8 cellular contexts compared by ENCODE assay signal in genomic region chr14:31456841-31457664, GRCh38. TPM values are rescaled to one million over a fixed set of nuclear protein-coding genes. Genes with fewer than 3 reads are reported as not detected.
A peak's percentile ranks its signal among the peaks of the same experiment; 100 is the strongest.
DNase-seq lines count a peak whose midpoint lies in the region; ATAC-seq and TF ChIP-seq lines count a peak whose summit lies in the region.

Gene DTD2, minus strand, starts transcription at chr14:31457506. Its CDS starts 113 bp downstream, at chr14:31457393.

- H3K4me1 ChIP-seq in liver (ENCODE audit: control insufficient read depth in 4 of 4, insufficient read depth in 4 of 4, low read length in 3 of 4), result peaks cover 0 to 12% (median 7%) of the 10 kb centered on the region in 4 donors

- DNase-seq in CD14-positive monocyte (ENCODE audit: low spot score), result peak; percentile 86
- peak; percentile 77 for DNase-seq in NCI-H748 treated with DMSO at 0.1 percent for 48 hours (lab: John Stamatoyannopoulos, UW)
- peak; percentile 90 to 93 for DNase-seq in activated CD4-positive, alpha-beta T cell treated with anti-CD3 and anti-CD28 coated beads, Interleukin-2, amount 50 U/mL, for 48 hours
- DNase-seq in dermis blood vessel endothelial cell, result peak; percentile 96
- peak; percentile 91 for DNase-seq in stimulated activated CD4-positive, alpha-beta T cell treated with anti-CD3 and anti-CD28 coated beads, Interleukin-4, amount 100 ng/mL, for 24 hours

- 1% methylated on average over 70 of the region's 70 CpGs for WGBS in liver

- H3K27me3 Mint-ChIP-seq in CD14-positive monocyte (ENCODE audit: low read depth in 3 of 3), result peaks cover 2 to 3% (median 2%) of the 10 kb centered on the region in 3 donors

- peaks cover 0 to 5% (median 0%) of the 10 kb centered on the region in 7 donors for H3K9me3 Mint-ChIP-seq in CD14-positive monocyte

- intact Hi-C loops in CD14-positive monocyte (cut with micrococcal nuclease), result no loop called here

- H3K4me3 ChIP-seq in liver (ENCODE audit: low read depth in 1 of 3, low read length in 3 of 3), result peak within 1 kb of the TSS; percentile 79 to 91 (median 90)

- H3K36me3 ChIP-seq in liver (ENCODE audit: control insufficient read depth in 4 of 4, insufficient read depth in 3 of 4, low read depth in 1 of 4, low read length in 3 of 4), result peaks cover 2 to 5% (median 3%) of the 10 kb centered on the region in 4 donors

- peak within 1 kb of the TSS; percentile 96 to 98 for H3K4me3 Mint-ChIP-seq in CD14-positive monocyte

- peak within 1 kb of the TSS; percentile 90 to 96 (median 94) for H3K27ac Mint-ChIP-seq in CD14-positive monocyte

- H3K27ac ChIP-seq in liver (ENCODE audit: low read depth in 1 of 2, low read length in 2 of 2), result peak within 1 kb of the TSS; percentile 80 to 96

- TF ChIP-seq CTCF in CD14-positive monocyte (IDR thresholded peaks at IDR 0.05) (no peak), liver (IDR thresholded peaks at IDR 0.05; ENCODE audit: low read depth, low read length, missing input control) (no peak)

- H3K9me3 ChIP-seq in liver (ENCODE audit: control insufficient read depth in 4 of 4, low read length in 3 of 4), result no peaks in the 10 kb centered on the region

- peaks cover 28% of the 10 kb centered on the region for H3K4me1 Mint-ChIP-seq in CD14-positive monocyte

- H3K36me3 Mint-ChIP-seq in CD14-positive monocyte, result peaks cover 7 to 10% of the 10 kb centered on the region in 2 donors

- TF ChIP-seq RAD21 in liver (IDR thresholded peaks at IDR 0.05), result peak in 1 of 2 donors; percentile 30

- H3K9ac ChIP-seq in liver (ENCODE audit: low read depth in 1 of 2, low read length in 2 of 2), result peak within 1 kb of the TSS; percentile 83 to 93

- H3K27me3 ChIP-seq in liver (ENCODE audit: control insufficient read depth in 4 of 4, insufficient read depth in 4 of 4, low read length in 3 of 4), result no peaks in the 10 kb centered on the region

- ATAC-seq in GM19395 (IDR thresholded peaks at IDR 0.05; ENCODE audit: unreplicated experiment) (peak; percentile 98), HG03565 (IDR thresholded peaks at IDR 0.05; ENCODE audit: unreplicated experiment) (peak; percentile 96)

TF ChIP-seq in liver, 16 proteins besides CTCF, POLR2A, EP300 and RAD21:
- TF ChIP-seq FOXA1 (IDR thresholded peaks at IDR 0.05), result no peak
- TF ChIP-seq ATF3 (IDR thresholded peaks at IDR 0.05), result no peak
- TF ChIP-seq FOXA2 (IDR thresholded peaks at IDR 0.05), result no peak
- TF ChIP-seq YY1 (IDR thresholded peaks at IDR 0.05), result peak; percentile 96
- peak; percentile 70 for TF ChIP-seq MAX (IDR thresholded peaks at IDR 0.05)
- TF ChIP-seq EGR1 (IDR thresholded peaks at IDR 0.05; ENCODE audit: low read depth in 2 of 2), result peak in 1 of 2 donors; percentile 29
- TF ChIP-seq JUND (IDR thresholded peaks at IDR 0.05), result peak in 1 of 2 donors; percentile 23
- TF ChIP-seq TAF1 (conservative IDR thresholded peaks at IDR 0.05), result peak; percentile 84
- peak; percentile 94 for TF ChIP-seq REST (IDR thresholded peaks at IDR 0.05)
- no peak for TF ChIP-seq HNF4A (conservative IDR thresholded peaks at IDR 0.05)
- TF ChIP-seq RXRA (IDR thresholded peaks at IDR 0.05), result peak; percentile 3 to 37
- TF ChIP-seq HNF4G (IDR thresholded peaks at IDR 0.05), result no peak
- peak; percentile 73 for TF ChIP-seq SP1 (IDR thresholded peaks at IDR 0.05)
- no peak for TF ChIP-seq GABPA (IDR thresholded peaks at IDR 0.05 in 1 of 2, conservative IDR thresholded peaks at IDR 0.05 in 1 of 2)
- TF ChIP-seq ZBTB33 (IDR thresholded peaks at IDR 0.05), result no peak
- peak; percentile 33 for TF ChIP-seq NR2F2 (IDR thresholded peaks at IDR 0.05)

RNA-seq across cellular contexts. Expression of gene DTD2, which starts in this region (rescaled TPM):
- 10 to 100 TPM; 15.0 to 16.6 TPM for polyA plus RNA-seq in CD14-positive monocyte
- total RNA-seq in dermis blood vessel endothelial cell, result 18.3 and 18.4 TPM in 2 replicates
- 10 to 100 TPM; 13.1 to 16.7 TPM for total RNA-seq in liver
- 1 to 10 TPM; 7.9 to 8.3 TPM for polyA plus RNA-seq in liver

Comparison
In these comparisons a context has a peak if more than half of its experiments do, and no peak if none do; other contexts are left out.
1. Peak in every context shown above with its lines: DNase-seq, ATAC-seq, H3K4me3 ChIP-seq and H3K27ac ChIP-seq.